Comparison of ENCODE assay signal across 19 cellular contexts in the genomic region with DNA sequence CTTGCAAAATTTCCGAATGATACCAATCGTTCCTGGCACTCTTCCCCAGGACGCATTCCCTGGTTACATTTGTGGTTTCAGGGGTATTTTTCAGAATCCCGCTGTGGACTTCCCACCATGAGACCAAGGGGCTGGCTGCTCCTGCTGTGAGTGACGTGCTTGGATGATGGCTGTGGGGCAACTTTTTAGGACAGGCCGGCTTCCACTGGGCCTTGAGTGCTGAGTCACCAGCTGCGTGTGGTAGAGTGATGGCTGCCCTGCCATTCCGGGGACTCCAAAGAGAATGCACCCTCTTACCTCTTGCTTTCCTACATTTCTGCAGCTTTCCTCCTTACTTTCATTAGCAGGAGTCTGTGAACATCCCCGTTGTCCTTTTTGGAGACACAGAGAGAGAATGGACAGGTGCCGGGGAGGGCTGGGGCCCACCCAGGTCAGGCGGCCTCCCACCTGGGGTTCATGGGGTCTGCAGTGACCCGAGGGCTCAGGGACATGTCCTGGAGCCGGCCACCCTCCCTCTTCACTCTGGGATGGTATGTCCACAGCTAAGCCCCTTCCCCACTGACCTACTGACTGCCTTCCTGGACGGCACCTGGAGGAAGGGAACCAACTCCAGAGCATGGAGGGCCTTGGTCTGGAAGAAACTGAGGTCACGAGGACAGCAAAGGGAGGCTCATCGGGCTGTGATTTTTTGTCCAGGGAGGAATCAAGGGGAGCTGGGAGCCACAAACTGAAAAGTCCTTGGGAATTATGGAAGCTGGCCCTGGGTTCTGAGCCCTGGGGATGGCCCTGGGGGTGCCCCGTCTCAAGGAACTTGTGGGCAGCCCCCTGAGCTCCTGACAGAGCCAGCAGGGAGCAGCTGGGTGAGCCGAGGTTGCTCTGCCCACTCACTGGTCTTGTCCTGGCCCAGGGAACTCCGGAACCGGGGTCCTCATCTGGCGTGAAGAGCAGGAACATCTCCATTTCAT.
DNase-seq lines count a peak whose midpoint lies in the region; ATAC-seq and TF ChIP-seq lines count a peak whose summit lies in the region.
"Had no signal": no experiment of that assay in that cellular context is flagged by ENCODE, and none has a peak within 500 bp of the region (broad histone marks: within the 10 kb centered on the region; RNA-seq: fewer than 3 reads in every experiment).

No MANE protein-coding gene starts in this region.

- H3K9me3 Mint-ChIP-seq in natural killer cell: no peaks in the 10 kb centered on the region
- no peaks in the 10 kb centered on the region for H3K9me3 Mint-ChIP-seq in natural killer cell treated with Interleukin-12 subunit alpha and Interleukin-12 subunit beta and Interleukin-15 and Interleukin-18, amount 100 ng/mL, for 72 hours
- no peaks in the 10 kb centered on the region for H3K9me3 Mint-ChIP-seq in stimulated activated memory B cell treated with anti-CD40 and anti-IgM and Interleukin-4, amounts not matched to agents 10 μg/mL and 1 μg/mL and 100 μg/mL, for 72 hours
- H3K9me3 Mint-ChIP-seq: activated naive CD4-positive, alpha-beta T cell treated with anti-CD3 and anti-CD28 coated beads, Interleukin-2, amount 50 U/mL, for 72 hours had no signal

- DNase-seq in natural killer cell: peak; percentile 6
- no peak for DNase-seq in natural killer cell treated with Interleukin-12 subunit alpha and Interleukin-12 subunit beta and Interleukin-15 and Interleukin-18, amount 100 ng/mL, for 72 hours (ENCODE audit: low spot score)
- peak; percentile 81 for DNase-seq in astrocyte of the spinal cord (ENCODE audit: low read depth, low spot score)
- DNase-seq in myocyte (ENCODE audit: low read depth): peak; percentile 32
- peak; percentile 86 to 91 for DNase-seq in vagina (ENCODE audit: extremely low spot score in 2 of 2)
- DNase-seq in effector CD4-positive, alpha-beta T cell: no peak
- DNase-seq: brain microvascular endothelial cell; effector CD8-positive, alpha-beta T cell; midbrain; NCI-H1930; NCI-H446; NK-92 treated with Interleukin-12 subunit alpha and Interleukin-12 subunit beta, amount 100 ng/mL, for 24 hours; substantia nigra had no signal

- H3K4me3 ChIP-seq in astrocyte of the spinal cord (ENCODE audit: low read depth, low read length) (no peak overlapping the region), vagina (no peak overlapping the region)

- no peak overlapping the region for H3K27ac Mint-ChIP-seq in natural killer cell
- H3K27ac Mint-ChIP-seq in natural killer cell treated with Interleukin-12 subunit alpha and Interleukin-12 subunit beta and Interleukin-15 and Interleukin-18, amount 100 ng/mL, for 72 hours: no peak overlapping the region
- no peak overlapping the region for H3K27ac Mint-ChIP-seq in stimulated activated memory B cell treated with anti-CD40 and anti-IgM and Interleukin-4, amounts not matched to agents 10 μg/mL and 1 μg/mL and 100 μg/mL, for 72 hours
- H3K27ac Mint-ChIP-seq: activated naive CD4-positive, alpha-beta T cell treated with anti-CD3 and anti-CD28 coated beads, Interleukin-2, amount 50 U/mL, for 72 hours had no signal

- no peaks in the 10 kb centered on the region for H3K4me1 Mint-ChIP-seq in natural killer cell
- H3K4me1 Mint-ChIP-seq in natural killer cell treated with Interleukin-12 subunit alpha and Interleukin-12 subunit beta and Interleukin-15 and Interleukin-18, amount 100 ng/mL, for 72 hours (ENCODE audit: low read depth in 2 of 2): no peaks in the 10 kb centered on the region
- no peaks in the 10 kb centered on the region for H3K4me1 Mint-ChIP-seq in stimulated activated memory B cell treated with anti-CD40 and anti-IgM and Interleukin-4, amounts not matched to agents 10 μg/mL and 1 μg/mL and 100 μg/mL, for 72 hours

- peaks cover 30% of the 10 kb centered on the region for H3K4me1 ChIP-seq in vagina

- no peak overlapping the region for H3K4me3 Mint-ChIP-seq in natural killer cell
- no peak overlapping the region for H3K4me3 Mint-ChIP-seq in natural killer cell treated with Interleukin-12 subunit alpha and Interleukin-12 subunit beta and Interleukin-15 and Interleukin-18, amount 100 ng/mL, for 72 hours
- H3K4me3 Mint-ChIP-seq in stimulated activated memory B cell treated with anti-CD40 and anti-IgM and Interleukin-4, amounts not matched to agents 10 μg/mL and 1 μg/mL and 100 μg/mL, for 72 hours: no peak overlapping the region

- in situ Hi-C loops in astrocyte of the spinal cord (cut with HindIII; ENCODE audit: low sequenced_read_pairs): no loop called here

- peaks cover 1 to 4% of the 10 kb centered on the region in 2 donors for H3K27me3 Mint-ChIP-seq in natural killer cell (ENCODE audit: low read depth in 2 of 2)
- peaks cover 0 to 6% of the 10 kb centered on the region in 2 donors for H3K27me3 Mint-ChIP-seq in natural killer cell treated with Interleukin-12 subunit alpha and Interleukin-12 subunit beta and Interleukin-15 and Interleukin-18, amount 100 ng/mL, for 72 hours
- peaks cover 43% of the 10 kb centered on the region for H3K27me3 Mint-ChIP-seq in stimulated activated memory B cell treated with anti-CD40 and anti-IgM and Interleukin-4, amounts not matched to agents 10 μg/mL and 1 μg/mL and 100 μg/mL, for 72 hours

- H3K36me3 ChIP-seq in vagina: no peaks in the 10 kb centered on the region
- H3K36me3 ChIP-seq: brain microvascular endothelial cell, neutrophil had no signal

- H3K27me3 ChIP-seq in vagina: no peaks in the 10 kb centered on the region
- H3K27me3 ChIP-seq: brain microvascular endothelial cell, neutrophil had no signal

- H3K36me3 Mint-ChIP-seq in natural killer cell: no peaks in the 10 kb centered on the region
- no peaks in the 10 kb centered on the region for H3K36me3 Mint-ChIP-seq in natural killer cell treated with Interleukin-12 subunit alpha and Interleukin-12 subunit beta and Interleukin-15 and Interleukin-18, amount 100 ng/mL, for 72 hours
- no peaks in the 10 kb centered on the region for H3K36me3 Mint-ChIP-seq in stimulated activated memory B cell treated with anti-CD40 and anti-IgM and Interleukin-4, amounts not matched to agents 10 μg/mL and 1 μg/mL and 100 μg/mL, for 72 hours
- H3K36me3 Mint-ChIP-seq: activated naive CD4-positive, alpha-beta T cell treated with anti-CD3 and anti-CD28 coated beads, Interleukin-2, amount 50 U/mL, for 72 hours had no signal

- no peak for ATAC-seq in natural killer cell
- no peak for ATAC-seq in natural killer cell treated with Interleukin-12 subunit alpha and Interleukin-12 subunit beta and Interleukin-15 and Interleukin-18, amount 100 ng/mL, for 72 hours
- ATAC-seq in stimulated activated memory B cell treated with anti-CD40 and anti-IgM and Interleukin-4, amounts not matched to agents 10 μg/mL and 1 μg/mL and 100 μg/mL, for 72 hours: no peak
- no peak for ATAC-seq in GM21515 (IDR thresholded peaks at IDR 0.05; ENCODE audit: unreplicated experiment)
- ATAC-seq: activated CD4-positive, CD25-positive, alpha-beta regulatory T cell treated with anti-CD3 and anti-CD28 coated beads, Interleukin-2, amount 50 U/mL, for 24 hours; activated naive CD4-positive, alpha-beta T cell treated with anti-CD3 and anti-CD28 coated beads, Interleukin-2, amount 50 U/mL, for 72 hours; right cardiac atrium had no signal

- no peaks in the 10 kb centered on the region for H3K9me3 ChIP-seq in vagina
- H3K9me3 ChIP-seq: neutrophil had no signal

- H3K27ac ChIP-seq in vagina: no peak overlapping the region
- H3K27ac ChIP-seq: brain microvascular endothelial cell, neutrophil had no signal

- no peak for TF ChIP-seq POLR2A in vagina (IDR thresholded peaks at IDR 0.05)

- TF ChIP-seq CTCF in natural killer cell (IDR thresholded peaks at IDR 0.05): no peak
- no peak for TF ChIP-seq CTCF in astrocyte of the spinal cord (IDR thresholded peaks at IDR 0.05; ENCODE audit: low read depth, low read length)
- no peak for TF ChIP-seq CTCF in vagina (IDR thresholded peaks at IDR 0.05)

- intact Hi-C loops in natural killer cell (cut with micrococcal nuclease) (no loop called here), vagina (cut with DNase I) (no loop called here)

Comparison
In these comparisons a context has a peak if more than half of its experiments do, and no peak if none do; other contexts are left out.
1. DNase-seq: peak in natural killer cell (single experiment), astrocyte of the spinal cord (single experiment), myocyte (single experiment) and vagina (2 of 2); none in natural killer cell treated with Interleukin-12 subunit alpha and Interleukin-12 subunit beta and Interleukin-15 and Interleukin-18, amount 100 ng/mL, for 72 hours (single experiment) and effector CD4-positive, alpha-beta T cell (single experiment).